In the genomic region with DNA sequence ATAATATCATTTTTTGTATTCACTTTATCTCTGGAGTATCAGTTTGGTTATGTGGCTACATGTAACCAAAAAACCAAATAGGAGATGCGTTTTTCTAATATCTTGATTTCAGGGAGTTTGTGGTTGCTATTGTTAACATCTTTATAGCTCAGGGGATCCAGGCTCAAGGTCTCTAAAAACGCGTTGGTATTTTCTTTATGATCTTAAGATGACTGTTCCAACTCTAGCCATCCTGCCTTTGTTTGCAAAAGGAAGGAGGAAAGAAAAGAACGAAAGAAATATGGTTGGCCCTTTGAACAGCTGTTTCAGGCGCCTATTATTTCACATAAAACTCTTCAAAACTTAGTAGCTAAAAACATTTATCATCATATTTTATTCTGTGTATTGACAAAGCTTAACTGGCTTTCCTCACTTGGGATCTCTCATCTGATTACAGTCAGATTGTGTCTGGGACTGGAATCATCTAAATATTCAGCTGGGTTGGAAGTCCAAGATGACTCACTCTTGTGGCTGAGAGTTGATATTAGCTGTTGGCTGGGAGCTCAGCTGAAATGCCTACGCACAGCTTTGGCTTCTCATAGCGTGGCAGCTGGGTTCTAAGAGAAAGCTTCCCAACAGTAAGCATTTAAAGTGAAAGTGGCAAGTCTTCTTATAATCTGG, we compare ENCODE assay signal across 10 cellular contexts.
DNase-seq lines count a peak whose midpoint lies in the region; ATAC-seq and TF ChIP-seq lines count a peak whose summit lies in the region.
"Had no signal": no experiment of that assay in that cellular context is flagged by ENCODE, and none has a peak within 500 bp of the region (broad histone marks: within the 10 kb centered on the region; RNA-seq: fewer than 3 reads in every experiment).

No MANE protein-coding gene starts in this region.

- no peak for TF ChIP-seq CTCF in GM13976 (IDR thresholded peaks at IDR 0.05; ENCODE audit: borderline replicate concordance, control extremely low read depth, extremely low read depth, insufficient read depth, missing control alignments)

- 52% methylated on average over 7 of the region's 7 CpGs for WGBS in right cardiac atrium

- H3K27ac ChIP-seq in right cardiac atrium (ENCODE audit: low read length) = no peak overlapping the region
- H3K27ac ChIP-seq: adrenal gland had no signal

- intact Hi-C loops in right cardiac atrium (cut with DNase I) = no loop called here

- peak; percentile 81 for DNase-seq in HS-5 (ENCODE audit: low read depth)
- DNase-seq in anterior cingulate cortex (lab: John Stamatoyannopoulos, UW) = peak in 30 of 58 donors; percentile 1 to 65 (median 12)
- peak; percentile 58 to 70 (median 63) for DNase-seq in right cardiac atrium
- peak; percentile 77 for DNase-seq in smooth muscle cell of the brain vasculature (ENCODE audit: low read depth, low spot score)
- no peak for DNase-seq in DMS79 treated with DMSO at 0.1 percent for 48 hours (lab: John Stamatoyannopoulos, UW)
- no peak for DNase-seq in activated CD8-positive, alpha-beta memory T cell treated with anti-CD3 and anti-CD28 coated beads, Interleukin-2, amount 50 U/mL, for 4 hours
- DNase-seq in GM13976 (ENCODE audit: low spot score) = no peak
- no peak for DNase-seq in NCI-H2029 treated with DMSO at 0.1 percent for 48 hours (lab: John Stamatoyannopoulos, UW)
- DNase-seq: stimulated activated naive CD4-positive, alpha-beta T cell treated with Interleukin-2 at 50 U/mL for 16 hours had no signal

- H3K27me3 ChIP-seq in right cardiac atrium (ENCODE audit: control insufficient read depth, insufficient read depth) = no peaks in the 10 kb centered on the region
- H3K27me3 ChIP-seq: adrenal gland had no signal

- in situ Hi-C loops in GM13976 (cut with MboI; ENCODE audit: low sequenced_read_pairs, unreplicated experiment) = no loop called here

- H3K9me3 ChIP-seq in right cardiac atrium (ENCODE audit: control insufficient read depth, low read length) = no peaks in the 10 kb centered on the region
- H3K9me3 ChIP-seq: adrenal gland had no signal

- peak; percentile 81 to 91 for ATAC-seq in right cardiac atrium

- peak overlapping the region; percentile 25 for H3K4me3 ChIP-seq in right cardiac atrium (ENCODE audit: low read length)
- H3K4me3 ChIP-seq: adrenal gland had no signal

- no peaks in the 10 kb centered on the region for H3K4me1 ChIP-seq in right cardiac atrium (ENCODE audit: control insufficient read depth, insufficient read depth, low read length)
- H3K4me1 ChIP-seq: adrenal gland had no signal

Comparison
In these comparisons a context has a peak if more than half of its experiments do, and no peak if none do; other contexts are left out.
1. DNase-seq: peak in HS-5 (single experiment), anterior cingulate cortex (30 of 58), right cardiac atrium (3 of 3) and smooth muscle cell of the brain vasculature (single experiment); none in DMS79 treated with DMSO at 0.1 percent for 48 hours (single experiment), activated CD8-positive, alpha-beta memory T cell treated with anti-CD3 and anti-CD28 coated beads, Interleukin-2, amount 50 U/mL, for 4 hours (single experiment), GM13976 (single experiment) and NCI-H2029 treated with DMSO at 0.1 percent for 48 hours (single experiment).